In genomic region chr6:143397229-143398222, GRCh38 we compare ENCODE assay signal across 8 cellular contexts. TPM values are rescaled to one million over a fixed set of nuclear protein-coding genes. Genes with fewer than 3 reads are reported as not detected.
DNase-seq lines count a peak whose midpoint lies in the region; ATAC-seq and TF ChIP-seq lines count a peak whose summit lies in the region.

No MANE protein-coding gene starts in this region.

- WGBS in endodermal cell (ENCODE audit: insufficient coverage in 1 of 2, insufficient read length in 1 of 2), 2 experiments, result 81 to 90% methylated on average over 10 to 16 of the region's 16 CpGs

- peak overlapping the region; percentile 69 for H3K27ac ChIP-seq in endodermal cell (ENCODE audit: low read depth, low read length)

- H3K27me3 ChIP-seq in endodermal cell (ENCODE audit: control insufficient read depth, insufficient read depth, low read length, poor library complexity, severe bottlenecking), result no peaks in the 10 kb centered on the region

- DNase-seq in DMS153 treated with DMSO at 0.1 percent for 48 hours (lab: John Stamatoyannopoulos, UW; ENCODE audit: unreplicated experiment), result peak; percentile 40
- peak; percentile 99 for DNase-seq in NCI-H226
- peak; percentile 90 for DNase-seq in endodermal cell
- DNase-seq in effector CD8-positive, alpha-beta T cell (lab: John Stamatoyannopoulos, UW), result no peak
- no peak for DNase-seq in NCI-H1436 treated with DMSO at 0.1 percent for 48 hours (lab: John Stamatoyannopoulos, UW)

- no peaks in the 10 kb centered on the region for H3K27me3 Mint-ChIP-seq in endodermal cell (ENCODE audit: insufficient read depth)
- peaks cover 7% of the 10 kb centered on the region for H3K27me3 Mint-ChIP-seq in nephron (ENCODE audit: low read depth)

- H3K9ac ChIP-seq in endodermal cell (ENCODE audit: extremely low read depth, low read length, poor library complexity, severe bottlenecking), result no peak overlapping the region

- no peak for TF ChIP-seq CTCF in endodermal cell (conservative IDR thresholded peaks at IDR 0.05)
- TF ChIP-seq CTCF in nephron (IDR thresholded peaks at IDR 0.05; ENCODE audit: unreplicated experiment in 3 of 3), result no peak

- ATAC-seq in GM18519 (IDR thresholded peaks at IDR 0.05; ENCODE audit: low FRiP score, unreplicated experiment), result no peak
- ATAC-seq in HG02981 (IDR thresholded peaks at IDR 0.05; ENCODE audit: unreplicated experiment), result no peak

- H3K9me3 Mint-ChIP-seq in endodermal cell (no peaks in the 10 kb centered on the region), nephron (no peaks in the 10 kb centered on the region)

- H3K36me3 Mint-ChIP-seq in endodermal cell (ENCODE audit: low read depth) (no peaks in the 10 kb centered on the region), nephron (ENCODE audit: low read depth) (no peaks in the 10 kb centered on the region)

- H3K4me3 Mint-ChIP-seq in endodermal cell, result no peak overlapping the region
- H3K4me3 Mint-ChIP-seq in nephron, result no peak overlapping the region

- H3K27ac Mint-ChIP-seq in endodermal cell (no peak overlapping the region), nephron (peak overlapping the region in 2 of 3 experiments; percentile 7 to 31)

- H3K9me3 ChIP-seq in endodermal cell (ENCODE audit: control insufficient read depth, low read length), result no peaks in the 10 kb centered on the region

- peaks cover 21% of the 10 kb centered on the region for H3K4me1 Mint-ChIP-seq in endodermal cell
- H3K4me1 Mint-ChIP-seq in nephron, result peaks cover 33% of the 10 kb centered on the region

- no peaks in the 10 kb centered on the region for H3K4me1 ChIP-seq in endodermal cell (ENCODE audit: control insufficient read depth, insufficient read depth, low read length)

- H3K4me3 ChIP-seq in endodermal cell (ENCODE audit: low read length), result no peak overlapping the region

- H3K36me3 ChIP-seq in endodermal cell (ENCODE audit: control insufficient read depth, insufficient read depth, low read length), result no peaks in the 10 kb centered on the region

RNA-seq across cellular contexts. Expression of gene ADAT2, which starts 53.0 kb away (rescaled TPM):
- 10 to 100 TPM in 1 of 2 donors, 1 to 10 TPM in 1; 8.7 to 10.6 TPM for total RNA-seq in endodermal cell
- polyA plus RNA-seq in endodermal cell (2013, experiment 1 of 2), result 10.5 TPM
- polyA plus RNA-seq in endodermal cell (2013, experiment 2 of 2), result 8.4 TPM

RNA-seq across cellular contexts. Expression of gene PEX3, which starts 53.1 kb away (rescaled TPM):
- 10 to 100 TPM in 1 of 2 donors, 1 to 10 TPM in 1; 10.0 to 12.2 TPM for total RNA-seq in endodermal cell
- polyA plus RNA-seq in endodermal cell (2013, experiment 1 of 2), result 13.4 TPM
- 14.4 TPM for polyA plus RNA-seq in endodermal cell (2013, experiment 2 of 2)

Comparison
In these comparisons a context has a peak if more than half of its experiments do, and no peak if none do; other contexts are left out.
1. DNase-seq: peak in DMS153 treated with DMSO at 0.1 percent for 48 hours (single experiment), NCI-H226 (single experiment) and endodermal cell (single experiment); none in effector CD8-positive, alpha-beta T cell (single experiment) and NCI-H1436 treated with DMSO at 0.1 percent for 48 hours (single experiment).